ENCODE assay signal across 1 cellular context in the genomic region with DNA sequence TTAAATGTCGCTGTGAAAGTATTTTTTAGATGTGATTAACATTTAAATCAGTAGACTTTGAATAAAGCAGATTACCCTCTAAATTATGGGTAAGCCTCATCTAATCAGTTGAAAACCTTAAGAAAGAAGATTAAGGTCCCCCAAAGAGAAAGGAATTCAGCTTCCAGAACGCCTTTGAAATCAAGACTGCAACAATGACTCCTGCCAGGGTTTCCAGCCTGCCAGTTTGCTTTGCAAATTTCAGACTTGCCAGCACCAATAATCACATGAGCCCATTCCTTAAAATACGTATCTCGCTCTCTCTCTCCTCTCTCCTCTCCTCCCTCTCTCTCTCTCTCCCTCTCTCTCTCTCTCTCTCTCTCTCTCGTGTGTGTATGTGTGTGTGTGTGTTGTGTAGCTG.
TF ChIP-seq lines count a peak whose summit lies in the region.

No MANE protein-coding gene starts in this region.

TF ChIP-seq in HepG2, 621 proteins besides CTCF, POLR2A, EP300 and RAD21 (continued from another document):
- TF ChIP-seq, protein P1, sequence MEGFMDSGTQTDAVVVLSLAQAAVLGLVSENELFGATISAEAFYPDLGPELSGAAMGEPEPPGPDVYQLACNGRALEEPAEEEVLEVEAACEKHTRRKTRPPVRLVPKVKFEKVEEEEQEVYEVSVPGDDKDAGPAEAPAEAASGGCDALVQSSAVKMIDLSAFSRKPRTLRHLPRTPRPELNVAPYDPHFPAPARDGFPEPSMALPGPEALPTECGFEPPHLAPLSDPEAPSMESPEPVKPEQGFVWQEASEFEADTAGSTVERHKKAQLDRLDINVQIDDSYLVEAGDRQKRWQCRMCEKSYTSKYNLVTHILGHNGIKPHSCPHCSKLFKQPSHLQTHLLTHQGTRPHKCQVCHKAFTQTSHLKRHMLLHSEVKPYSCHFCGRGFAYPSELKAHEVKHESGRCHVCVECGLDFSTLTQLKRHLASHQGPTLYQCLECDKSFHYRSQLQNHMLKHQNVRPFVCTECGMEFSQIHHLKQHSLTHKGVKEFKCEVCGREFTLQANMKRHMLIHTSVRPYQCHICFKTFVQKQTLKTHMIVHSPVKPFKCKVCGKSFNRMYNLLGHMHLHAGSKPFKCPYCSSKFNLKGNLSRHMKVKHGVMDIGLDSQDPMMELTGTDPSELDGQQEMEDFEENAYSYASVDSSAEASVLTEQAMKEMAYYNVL (CRISPR knock-in tag; IDR thresholded peaks at IDR 0.05; ENCODE audit: borderline replicate concordance) = no peak
- TF ChIP-seq ZFP41 (CRISPR knock-in tag; IDR thresholded peaks at IDR 0.05; ENCODE audit: borderline replicate concordance) (no peak), SCMH1 (CRISPR knock-in tag; IDR thresholded peaks at IDR 0.05; ENCODE audit: borderline replicate concordance) (no peak), ZNF343 (CRISPR knock-in tag; IDR thresholded peaks at IDR 0.05) (no peak)
- TF ChIP-seq, protein P2, sequence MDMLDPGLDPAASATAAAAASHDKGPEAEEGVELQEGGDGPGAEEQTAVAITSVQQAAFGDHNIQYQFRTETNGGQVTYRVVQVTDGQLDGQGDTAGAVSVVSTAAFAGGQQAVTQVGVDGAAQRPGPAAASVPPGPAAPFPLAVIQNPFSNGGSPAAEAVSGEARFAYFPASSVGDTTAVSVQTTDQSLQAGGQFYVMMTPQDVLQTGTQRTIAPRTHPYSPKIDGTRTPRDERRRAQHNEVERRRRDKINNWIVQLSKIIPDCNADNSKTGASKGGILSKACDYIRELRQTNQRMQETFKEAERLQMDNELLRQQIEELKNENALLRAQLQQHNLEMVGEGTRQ (IDR thresholded peaks at IDR 0.05; ENCODE audit: low read depth, low read length) = no peak
- TF ChIP-seq, protein P2 (CRISPR knock-in tag; IDR thresholded peaks at IDR 0.05; ENCODE audit: borderline replicate concordance) = no peak
- TF ChIP-seq, protein P3, sequence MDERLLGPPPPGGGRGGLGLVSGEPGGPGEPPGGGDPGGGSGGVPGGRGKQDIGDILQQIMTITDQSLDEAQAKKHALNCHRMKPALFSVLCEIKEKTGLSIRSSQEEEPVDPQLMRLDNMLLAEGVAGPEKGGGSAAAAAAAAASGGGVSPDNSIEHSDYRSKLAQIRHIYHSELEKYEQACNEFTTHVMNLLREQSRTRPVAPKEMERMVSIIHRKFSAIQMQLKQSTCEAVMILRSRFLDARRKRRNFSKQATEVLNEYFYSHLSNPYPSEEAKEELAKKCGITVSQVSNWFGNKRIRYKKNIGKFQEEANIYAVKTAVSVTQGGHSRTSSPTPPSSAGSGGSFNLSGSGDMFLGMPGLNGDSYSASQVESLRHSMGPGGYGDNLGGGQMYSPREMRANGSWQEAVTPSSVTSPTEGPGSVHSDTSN (CRISPR knock-in tag; IDR thresholded peaks at IDR 0.05) = no peak
TF ChIP-seq in HepG2: peak in this region for 0.
